2 cellular contexts compared by ENCODE assay signal in the genomic region with DNA sequence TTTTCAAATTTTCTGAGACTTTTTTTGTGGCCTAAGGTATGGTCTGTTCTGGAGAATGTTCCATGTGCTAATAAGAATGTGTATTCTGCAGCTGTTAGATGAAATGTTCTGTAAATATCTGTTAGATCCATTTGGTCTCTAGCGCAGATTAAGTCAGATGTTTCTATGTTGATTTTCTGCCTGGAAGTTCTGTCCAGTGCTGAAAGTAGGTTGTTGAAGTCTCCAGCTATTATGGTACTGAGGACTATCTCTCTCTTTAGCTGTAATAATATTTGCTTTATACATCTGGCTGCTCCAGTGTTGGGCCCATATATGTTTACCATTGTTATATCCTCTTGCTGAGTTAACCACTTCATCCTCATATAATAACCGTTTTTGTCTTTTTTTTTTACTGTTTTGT.
TF ChIP-seq lines count a peak whose summit lies in the region.

No MANE protein-coding gene starts in this region.

TF ChIP-seq in liver, 16 proteins besides CTCF, POLR2A, EP300 and RAD21:
- TF ChIP-seq HNF4G (IDR thresholded peaks at IDR 0.05) = no peak
- TF ChIP-seq, protein P1, sequence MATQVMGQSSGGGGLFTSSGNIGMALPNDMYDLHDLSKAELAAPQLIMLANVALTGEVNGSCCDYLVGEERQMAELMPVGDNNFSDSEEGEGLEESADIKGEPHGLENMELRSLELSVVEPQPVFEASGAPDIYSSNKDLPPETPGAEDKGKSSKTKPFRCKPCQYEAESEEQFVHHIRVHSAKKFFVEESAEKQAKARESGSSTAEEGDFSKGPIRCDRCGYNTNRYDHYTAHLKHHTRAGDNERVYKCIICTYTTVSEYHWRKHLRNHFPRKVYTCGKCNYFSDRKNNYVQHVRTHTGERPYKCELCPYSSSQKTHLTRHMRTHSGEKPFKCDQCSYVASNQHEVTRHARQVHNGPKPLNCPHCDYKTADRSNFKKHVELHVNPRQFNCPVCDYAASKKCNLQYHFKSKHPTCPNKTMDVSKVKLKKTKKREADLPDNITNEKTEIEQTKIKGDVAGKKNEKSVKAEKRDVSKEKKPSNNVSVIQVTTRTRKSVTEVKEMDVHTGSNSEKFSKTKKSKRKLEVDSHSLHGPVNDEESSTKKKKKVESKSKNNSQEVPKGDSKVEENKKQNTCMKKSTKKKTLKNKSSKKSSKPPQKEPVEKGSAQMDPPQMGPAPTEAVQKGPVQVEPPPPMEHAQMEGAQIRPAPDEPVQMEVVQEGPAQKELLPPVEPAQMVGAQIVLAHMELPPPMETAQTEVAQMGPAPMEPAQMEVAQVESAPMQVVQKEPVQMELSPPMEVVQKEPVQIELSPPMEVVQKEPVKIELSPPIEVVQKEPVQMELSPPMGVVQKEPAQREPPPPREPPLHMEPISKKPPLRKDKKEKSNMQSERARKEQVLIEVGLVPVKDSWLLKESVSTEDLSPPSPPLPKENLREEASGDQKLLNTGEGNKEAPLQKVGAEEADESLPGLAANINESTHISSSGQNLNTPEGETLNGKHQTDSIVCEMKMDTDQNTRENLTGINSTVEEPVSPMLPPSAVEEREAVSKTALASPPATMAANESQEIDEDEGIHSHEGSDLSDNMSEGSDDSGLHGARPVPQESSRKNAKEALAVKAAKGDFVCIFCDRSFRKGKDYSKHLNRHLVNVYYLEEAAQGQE (IDR thresholded peaks at IDR 0.05) = peak; percentile 61

TF ChIP-seq in K562, 482 proteins besides CTCF, POLR2A, EP300 and RAD21:
- TF ChIP-seq, protein P2, sequence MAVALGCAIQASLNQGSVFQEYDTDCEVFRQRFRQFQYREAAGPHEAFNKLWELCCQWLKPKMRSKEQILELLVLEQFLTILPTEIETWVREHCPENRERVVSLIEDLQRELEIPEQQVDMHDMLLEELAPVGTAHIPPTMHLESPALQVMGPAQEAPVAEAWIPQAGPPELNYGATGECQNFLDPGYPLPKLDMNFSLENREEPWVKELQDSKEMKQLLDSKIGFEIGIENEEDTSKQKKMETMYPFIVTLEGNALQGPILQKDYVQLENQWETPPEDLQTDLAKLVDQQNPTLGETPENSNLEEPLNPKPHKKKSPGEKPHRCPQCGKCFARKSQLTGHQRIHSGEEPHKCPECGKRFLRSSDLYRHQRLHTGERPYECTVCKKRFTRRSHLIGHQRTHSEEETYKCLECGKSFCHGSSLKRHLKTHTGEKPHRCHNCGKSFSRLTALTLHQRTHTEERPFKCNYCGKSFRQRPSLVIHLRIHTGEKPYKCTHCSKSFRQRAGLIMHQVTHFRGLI (CRISPR knock-in tag; IDR thresholded peaks at IDR 0.05) = no peak
- TF ChIP-seq PYGO2 (tag; IDR thresholded peaks at IDR 0.05) (no peak), PHTF2 (CRISPR knock-in tag; IDR thresholded peaks at IDR 0.05) (no peak), BMI1 (IDR thresholded peaks at IDR 0.05; ENCODE audit: low read length) (no peak), MIER1 (IDR thresholded peaks at IDR 0.05; ENCODE audit: low read depth) (0 out of 2 replicates have a peak, but pooled peaks have one; percentile 33), NR3C1 (CRISPR knock-in tag; IDR thresholded peaks at IDR 0.05) (no peak), KLF16 (IDR thresholded peaks at IDR 0.05) (no peak), NCOR1 (IDR thresholded peaks at IDR 0.05) (no peak), EHMT2 (IDR thresholded peaks at IDR 0.05) (peak; percentile 19; the same call in 1 of the 2 replicates)
